Comparison of ENCODE assay signal across 1 cellular context in the genomic region with DNA sequence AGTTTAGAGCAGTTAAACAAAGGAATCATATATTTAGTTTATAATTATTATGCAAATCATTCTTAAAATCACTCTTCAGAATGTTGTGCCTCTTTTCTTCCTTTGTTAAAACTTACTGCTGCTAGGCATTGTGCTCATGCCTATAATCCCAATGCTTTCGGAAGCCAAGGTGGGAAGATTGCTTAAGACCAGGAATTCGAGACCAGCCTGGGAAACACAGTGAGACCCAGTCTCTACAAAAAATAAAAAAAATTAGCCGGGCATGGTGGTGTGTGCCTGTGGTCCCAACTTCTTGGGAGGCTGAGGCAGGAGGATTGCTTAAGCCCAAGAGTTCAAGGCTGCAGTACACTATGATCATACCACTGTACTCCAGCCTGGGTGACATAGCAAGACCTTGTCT.
A peak's percentile ranks its signal among the peaks of the same experiment; 100 is the strongest.
TF ChIP-seq lines count a peak whose summit lies in the region.

No MANE protein-coding gene starts in this region.

TF ChIP-seq in HepG2, 621 proteins besides CTCF, POLR2A, EP300 and RAD21 (continued from another document and continues in another):
- TF ChIP-seq, protein P1, sequence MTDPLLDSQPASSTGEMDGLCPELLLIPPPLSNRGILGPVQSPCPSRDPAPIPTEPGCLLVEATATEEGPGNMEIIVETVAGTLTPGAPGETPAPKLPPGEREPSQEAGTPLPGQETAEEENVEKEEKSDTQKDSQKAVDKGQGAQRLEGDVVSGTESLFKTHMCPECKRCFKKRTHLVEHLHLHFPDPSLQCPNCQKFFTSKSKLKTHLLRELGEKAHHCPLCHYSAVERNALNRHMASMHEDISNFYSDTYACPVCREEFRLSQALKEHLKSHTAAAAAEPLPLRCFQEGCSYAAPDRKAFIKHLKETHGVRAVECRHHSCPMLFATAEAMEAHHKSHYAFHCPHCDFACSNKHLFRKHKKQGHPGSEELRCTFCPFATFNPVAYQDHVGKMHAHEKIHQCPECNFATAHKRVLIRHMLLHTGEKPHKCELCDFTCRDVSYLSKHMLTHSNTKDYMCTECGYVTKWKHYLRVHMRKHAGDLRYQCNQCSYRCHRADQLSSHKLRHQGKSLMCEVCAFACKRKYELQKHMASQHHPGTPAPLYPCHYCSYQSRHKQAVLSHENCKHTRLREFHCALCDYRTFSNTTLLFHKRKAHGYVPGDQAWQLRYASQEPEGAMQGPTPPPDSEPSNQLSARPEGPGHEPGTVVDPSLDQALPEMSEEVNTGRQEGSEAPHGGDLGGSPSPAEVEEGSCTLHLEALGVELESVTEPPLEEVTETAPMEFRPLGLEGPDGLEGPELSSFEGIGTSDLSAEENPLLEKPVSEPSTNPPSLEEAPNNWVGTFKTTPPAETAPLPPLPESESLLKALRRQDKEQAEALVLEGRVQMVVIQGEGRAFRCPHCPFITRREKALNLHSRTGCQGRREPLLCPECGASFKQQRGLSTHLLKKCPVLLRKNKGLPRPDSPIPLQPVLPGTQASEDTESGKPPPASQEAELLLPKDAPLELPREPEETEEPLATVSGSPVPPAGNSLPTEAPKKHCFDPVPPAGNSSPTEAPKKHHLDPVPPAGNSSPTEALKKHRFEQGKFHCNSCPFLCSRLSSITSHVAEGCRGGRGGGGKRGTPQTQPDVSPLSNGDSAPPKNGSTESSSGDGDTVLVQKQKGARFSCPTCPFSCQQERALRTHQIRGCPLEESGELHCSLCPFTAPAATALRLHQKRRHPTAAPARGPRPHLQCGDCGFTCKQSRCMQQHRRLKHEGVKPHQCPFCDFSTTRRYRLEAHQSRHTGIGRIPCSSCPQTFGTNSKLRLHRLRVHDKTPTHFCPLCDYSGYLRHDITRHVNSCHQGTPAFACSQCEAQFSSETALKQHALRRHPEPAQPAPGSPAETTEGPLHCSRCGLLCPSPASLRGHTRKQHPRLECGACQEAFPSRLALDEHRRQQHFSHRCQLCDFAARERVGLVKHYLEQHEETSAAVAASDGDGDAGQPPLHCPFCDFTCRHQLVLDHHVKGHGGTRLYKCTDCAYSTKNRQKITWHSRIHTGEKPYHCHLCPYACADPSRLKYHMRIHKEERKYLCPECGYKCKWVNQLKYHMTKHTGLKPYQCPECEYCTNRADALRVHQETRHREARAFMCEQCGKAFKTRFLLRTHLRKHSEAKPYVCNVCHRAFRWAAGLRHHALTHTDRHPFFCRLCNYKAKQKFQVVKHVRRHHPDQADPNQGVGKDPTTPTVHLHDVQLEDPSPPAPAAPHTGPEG (CRISPR knock-in tag; IDR thresholded peaks at IDR 0.05), result no peak
- TF ChIP-seq, protein P2, sequence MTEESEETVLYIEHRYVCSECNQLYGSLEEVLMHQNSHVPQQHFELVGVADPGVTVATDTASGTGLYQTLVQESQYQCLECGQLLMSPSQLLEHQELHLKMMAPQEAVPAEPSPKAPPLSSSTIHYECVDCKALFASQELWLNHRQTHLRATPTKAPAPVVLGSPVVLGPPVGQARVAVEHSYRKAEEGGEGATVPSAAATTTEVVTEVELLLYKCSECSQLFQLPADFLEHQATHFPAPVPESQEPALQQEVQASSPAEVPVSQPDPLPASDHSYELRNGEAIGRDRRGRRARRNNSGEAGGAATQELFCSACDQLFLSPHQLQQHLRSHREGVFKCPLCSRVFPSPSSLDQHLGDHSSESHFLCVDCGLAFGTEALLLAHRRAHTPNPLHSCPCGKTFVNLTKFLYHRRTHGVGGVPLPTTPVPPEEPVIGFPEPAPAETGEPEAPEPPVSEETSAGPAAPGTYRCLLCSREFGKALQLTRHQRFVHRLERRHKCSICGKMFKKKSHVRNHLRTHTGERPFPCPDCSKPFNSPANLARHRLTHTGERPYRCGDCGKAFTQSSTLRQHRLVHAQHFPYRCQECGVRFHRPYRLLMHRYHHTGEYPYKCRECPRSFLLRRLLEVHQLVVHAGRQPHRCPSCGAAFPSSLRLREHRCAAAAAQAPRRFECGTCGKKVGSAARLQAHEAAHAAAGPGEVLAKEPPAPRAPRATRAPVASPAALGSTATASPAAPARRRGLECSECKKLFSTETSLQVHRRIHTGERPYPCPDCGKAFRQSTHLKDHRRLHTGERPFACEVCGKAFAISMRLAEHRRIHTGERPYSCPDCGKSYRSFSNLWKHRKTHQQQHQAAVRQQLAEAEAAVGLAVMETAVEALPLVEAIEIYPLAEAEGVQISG (CRISPR knock-in tag; IDR thresholded peaks at IDR 0.05), result no peak
- TF ChIP-seq RNF219 (CRISPR knock-in tag; IDR thresholded peaks at IDR 0.05) (0 out of 2 replicates have a peak, but pooled peaks have one; percentile 28), REPIN1 (CRISPR knock-in tag; IDR thresholded peaks at IDR 0.05; ENCODE audit: borderline replicate concordance, low read depth) (no peak), ZNF768 (CRISPR knock-in tag; IDR thresholded peaks at IDR 0.05) (no peak), HOMEZ (CRISPR knock-in tag; IDR thresholded peaks at IDR 0.05; ENCODE audit: low read depth) (0 out of 2 replicates have a peak, but pooled peaks have one; percentile 27), NFAT5 (CRISPR knock-in tag; IDR thresholded peaks at IDR 0.05) (no peak), ZNF839 (CRISPR knock-in tag; IDR thresholded peaks at IDR 0.05; ENCODE audit: borderline replicate concordance) (no peak), SOX13 (IDR thresholded peaks at IDR 0.05) (no peak), SOX13 (CRISPR knock-in tag; conservative IDR thresholded peaks at IDR 0.05 in 1 of 2, IDR thresholded peaks at IDR 0.05 in 1 of 2) (peak in 1 of 2 experiments; percentile 67; a peak in 1 of 4 replicates), ZBTB25 (CRISPR knock-in tag; IDR thresholded peaks at IDR 0.05) (no peak), ZNF713 (CRISPR knock-in tag; IDR thresholded peaks at IDR 0.05) (no peak), ELF3 (CRISPR knock-in tag; IDR thresholded peaks at IDR 0.05) (no peak), GZF1 (CRISPR knock-in tag; IDR thresholded peaks at IDR 0.05) (no peak), ZMAT5 (CRISPR knock-in tag; IDR thresholded peaks at IDR 0.05; ENCODE audit: borderline replicate concordance, low read depth) (no peak), ZSCAN20 (CRISPR knock-in tag; IDR thresholded peaks at IDR 0.05; ENCODE audit: borderline replicate concordance) (no peak), CCAR2 (optimal IDR thresholded peaks at IDR 0.05; ENCODE audit: low read depth, low read length) (no peak), U2AF1 (optimal IDR thresholded peaks at IDR 0.05; ENCODE audit: low read depth, low read length) (no peak), POLR2AphosphoS5 (IDR thresholded peaks at IDR 0.05; ENCODE audit: low read depth, low read length) (no peak), ZNF558 (CRISPR knock-in tag; IDR thresholded peaks at IDR 0.05; ENCODE audit: borderline replicate concordance) (no peak)
- TF ChIP-seq, protein P3, sequence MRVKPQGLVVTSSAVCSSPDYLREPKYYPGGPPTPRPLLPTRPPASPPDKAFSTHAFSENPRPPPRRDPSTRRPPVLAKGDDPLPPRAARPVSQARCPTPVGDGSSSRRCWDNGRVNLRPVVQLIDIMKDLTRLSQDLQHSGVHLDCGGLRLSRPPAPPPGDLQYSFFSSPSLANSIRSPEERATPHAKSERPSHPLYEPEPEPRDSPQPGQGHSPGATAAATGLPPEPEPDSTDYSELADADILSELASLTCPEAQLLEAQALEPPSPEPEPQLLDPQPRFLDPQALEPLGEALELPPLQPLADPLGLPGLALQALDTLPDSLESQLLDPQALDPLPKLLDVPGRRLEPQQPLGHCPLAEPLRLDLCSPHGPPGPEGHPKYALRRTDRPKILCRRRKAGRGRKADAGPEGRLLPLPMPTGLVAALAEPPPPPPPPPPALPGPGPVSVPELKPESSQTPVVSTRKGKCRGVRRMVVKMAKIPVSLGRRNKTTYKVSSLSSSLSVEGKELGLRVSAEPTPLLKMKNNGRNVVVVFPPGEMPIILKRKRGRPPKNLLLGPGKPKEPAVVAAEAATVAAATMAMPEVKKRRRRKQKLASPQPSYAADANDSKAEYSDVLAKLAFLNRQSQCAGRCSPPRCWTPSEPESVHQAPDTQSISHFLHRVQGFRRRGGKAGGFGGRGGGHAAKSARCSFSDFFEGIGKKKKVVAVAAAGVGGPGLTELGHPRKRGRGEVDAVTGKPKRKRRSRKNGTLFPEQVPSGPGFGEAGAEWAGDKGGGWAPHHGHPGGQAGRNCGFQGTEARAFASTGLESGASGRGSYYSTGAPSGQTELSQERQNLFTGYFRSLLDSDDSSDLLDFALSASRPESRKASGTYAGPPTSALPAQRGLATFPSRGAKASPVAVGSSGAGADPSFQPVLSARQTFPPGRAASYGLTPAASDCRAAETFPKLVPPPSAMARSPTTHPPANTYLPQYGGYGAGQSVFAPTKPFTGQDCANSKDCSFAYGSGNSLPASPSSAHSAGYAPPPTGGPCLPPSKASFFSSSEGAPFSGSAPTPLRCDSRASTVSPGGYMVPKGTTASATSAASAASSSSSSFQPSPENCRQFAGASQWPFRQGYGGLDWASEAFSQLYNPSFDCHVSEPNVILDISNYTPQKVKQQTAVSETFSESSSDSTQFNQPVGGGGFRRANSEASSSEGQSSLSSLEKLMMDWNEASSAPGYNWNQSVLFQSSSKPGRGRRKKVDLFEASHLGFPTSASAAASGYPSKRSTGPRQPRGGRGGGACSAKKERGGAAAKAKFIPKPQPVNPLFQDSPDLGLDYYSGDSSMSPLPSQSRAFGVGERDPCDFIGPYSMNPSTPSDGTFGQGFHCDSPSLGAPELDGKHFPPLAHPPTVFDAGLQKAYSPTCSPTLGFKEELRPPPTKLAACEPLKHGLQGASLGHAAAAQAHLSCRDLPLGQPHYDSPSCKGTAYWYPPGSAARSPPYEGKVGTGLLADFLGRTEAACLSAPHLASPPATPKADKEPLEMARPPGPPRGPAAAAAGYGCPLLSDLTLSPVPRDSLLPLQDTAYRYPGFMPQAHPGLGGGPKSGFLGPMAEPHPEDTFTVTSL (CRISPR knock-in tag; IDR thresholded peaks at IDR 0.05; ENCODE audit: borderline replicate concordance), result no peak
